In the genomic region with DNA sequence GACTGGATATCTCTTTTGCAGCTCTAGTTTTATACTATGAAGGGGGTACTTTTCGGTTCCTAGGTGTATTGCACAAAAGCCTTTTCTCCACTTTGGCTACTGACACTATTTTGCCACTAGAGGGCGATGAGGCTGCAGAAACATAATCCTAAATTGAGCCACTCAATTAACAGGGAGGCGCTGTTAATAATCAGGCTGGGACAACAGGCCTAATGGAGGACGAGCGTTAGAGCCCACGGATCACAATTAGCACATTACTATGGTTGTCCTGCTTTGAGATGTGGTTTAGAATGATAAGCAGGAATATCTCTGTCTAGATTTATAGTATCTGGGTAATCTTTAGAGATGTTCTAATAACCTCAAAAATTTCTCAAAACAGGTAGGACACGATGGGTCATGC, we compare ENCODE assay signal across 8 cellular contexts.
DNase-seq lines count a peak whose midpoint lies in the region; ATAC-seq, FAIRE-seq and TF ChIP-seq lines count a peak whose summit lies in the region.

No MANE protein-coding gene starts in this region.

- no peak for TF ChIP-seq EP300 in GM12878 (IDR thresholded peaks at IDR 0.05; ENCODE audit: borderline replicate concordance in 1 of 2, control insufficient read depth in 1 of 2, low read depth in 2 of 2, low read length in 2 of 2)

- no TSS peak for BruUV-seq in GM12878 (replicated peaks; lab: Mats Ljungman, UMichigan)

- H3K4me1 ChIP-seq in GM12878 (ENCODE audit: control insufficient read depth, insufficient read depth, low read length) = peaks cover 31% of the 10 kb centered on the region

- FAIRE-seq in GM12878 (lab: Jason Lieb, UNC) = peak; percentile 89

- no peak overlapping the region for H3K9ac ChIP-seq in GM12878 (ENCODE audit: control insufficient read depth, insufficient read depth, low read length)

- peak; percentile 70 for DNase-seq in GM13976 (ENCODE audit: low spot score)
- DNase-seq in NCI-H1417 (lab: John Stamatoyannopoulos, UW) = peak; percentile 69 to 96 (median 82)
- DNase-seq in SW480 (ENCODE audit: low spot score) = peak; percentile 59
- DNase-seq in GM12878 (ENCODE audit: low read depth, low spot score) = peak; percentile 82
- DNase-seq in inferior parietal cortex (ENCODE audit: extremely low spot score) = peak; percentile 73
- DNase-seq in stimulated activated CD4-positive, alpha-beta T cell treated with anti-CD3 and anti-CD28 coated beads, Interleukin-2, amount 100 ng/mL, for 4 hours (ENCODE audit: low read depth) = peak; percentile 40

- in situ Hi-C loops in GM13976 (cut with MboI; ENCODE audit: low sequenced_read_pairs, unreplicated experiment) (loop anchor here (5.0 to 10.0 kb wide), 2 partner anchors 45 to 127 kb away; no protein-coding TSS in a partner anchor), GM12878 (cut with MboI) (loop anchor here (10.0 kb wide), 2 partner anchors 127 to 717 kb away; no protein-coding TSS in a partner anchor)

- RAD21 ChIA-PET in GM12878 (lab: Charles Lee; ENCODE audit: unreplicated experiment) = interaction anchor here (0.6 to 9.1 kb wide), 18 partner anchors 10 to 203 kb away, joined by 3 to 85 read pairs (median 8); partner anchors contain the start of gene PMAIP1

- no peak for TF ChIP-seq POLR2A in GM12878 (IDR thresholded peaks at IDR 0.05; ENCODE audit: low read depth, low read length)

- SMC1A ChIA-PET in GM12878 (lab: Charles Lee; ENCODE audit: uncharacterized antibody, unreplicated experiment) = interaction anchor here (0.7 to 9.7 kb wide), 21 partner anchors 10 to 714 kb away, joined by 3 to 118 read pairs (median 12); partner anchors contain the start of gene PMAIP1

- peak overlapping the region; percentile 79 for H2AFZ ChIP-seq in GM12878 (ENCODE audit: control insufficient read depth, low read depth, low read length)

- peak; percentile 98 for TF ChIP-seq RAD21 in GM12878 (IDR thresholded peaks at IDR 0.05; ENCODE audit: insufficient read depth, low read depth, low read length)

- WGBS in GM12878 (ENCODE audit: insufficient coverage, insufficient replicate concordance, low lambda C conversion rate, missing lambda C conversion rate) = 2% methylated on average over 7 of the region's 7 CpGs

- H3K9me3 ChIP-seq in GM12878 (replicated peaks; ENCODE audit: control insufficient read depth, insufficient read depth, low read length) = no peaks in the 10 kb centered on the region

- no peaks in the 10 kb centered on the region for H4K20me1 ChIP-seq in GM12878 (ENCODE audit: control insufficient read depth, insufficient read depth)

- no peaks in the 10 kb centered on the region for H3K79me2 ChIP-seq in GM12878 (ENCODE audit: control insufficient read depth, insufficient read depth, low read length)

- TF ChIP-seq CTCF in 22Rv1 (IDR thresholded peaks at IDR 0.05) (peak; percentile 92), GM13976 (IDR thresholded peaks at IDR 0.05; ENCODE audit: borderline replicate concordance, control extremely low read depth, extremely low read depth, insufficient read depth, missing control alignments) (peak; percentile 81), GM12878 (IDR thresholded peaks at IDR 0.05 in 2 of 3, conservative IDR thresholded peaks at IDR 0.05 in 1 of 3; ENCODE audit: control insufficient read depth in 2 of 3, extremely low read depth in 1 of 3, insufficient read depth in 1 of 3, low read depth in 3 of 3, low read length in 3 of 3) (peak; percentile 85 to 98 (median 91))

- H3K4me3 ChIP-seq in GM12878 = no peak overlapping the region

- intact Hi-C loops in GM12878 (cut with micrococcal nuclease; ENCODE audit: unreplicated experiment) = loop anchor here (1.0 to 10.0 kb wide), 10 partner anchors 39 to 710 kb away; partner anchors contain the start of gene PMAIP1

- H3K4me2 ChIP-seq in GM12878 (ENCODE audit: control insufficient read depth, insufficient read depth) = 0 out of 2 replicates have a peak overlapping the region, but pooled peaks have one; percentile 12

- POLR2A ChIA-PET in GM12878 (lab: Charles Lee) = interaction anchor here (0.6 to 4.0 kb wide), 5 partner anchors 34 to 158 kb away, joined by 3 to 24 read pairs (median 6); partner anchors contain the start of gene PMAIP1

- H3K27me3 ChIP-seq in GM12878 (replicated peaks in 1 of 2; ENCODE audit: control insufficient read depth in 2 of 2, insufficient read depth in 2 of 2, low read length in 1 of 2) = no peaks in the 10 kb centered on the region

- ATAC-seq in HG02759 (IDR thresholded peaks at IDR 0.05; ENCODE audit: unreplicated experiment) (peak; percentile 48), GM12878 (peak; percentile 72)

- H3K27ac ChIP-seq in 22Rv1 (no peak overlapping the region), GM12878 (ENCODE audit: control insufficient read depth, insufficient read depth) (no peak overlapping the region)

- no peaks in the 10 kb centered on the region for H3K36me3 ChIP-seq in GM12878 (ENCODE audit: control insufficient read depth in 2 of 2, insufficient read depth in 2 of 2, low read length in 1 of 2)

- CTCF ChIA-PET in GM12878 (lab: Yijun Ruan, JAX) = interaction anchor here (0.7 to 8.1 kb wide), 22 partner anchors 10 to 290 kb away, joined by 3 to 235 read pairs (median 6); no protein-coding TSS in a partner anchor

TF ChIP-seq in GM12878, 131 proteins besides CTCF, POLR2A, EP300 and RAD21 (continues in another document):
- TF ChIP-seq FOXM1 (IDR thresholded peaks at IDR 0.05; ENCODE audit: low read depth, low read length) = 0 out of 2 replicates have a peak, but pooled peaks have one; percentile 73
- peak; percentile 85; the same call in 1 of the 2 replicates for TF ChIP-seq SMARCA5 (IDR thresholded peaks at IDR 0.05)
- TF ChIP-seq BCL11A (IDR thresholded peaks at IDR 0.05; ENCODE audit: low read depth, low read length) = 0 out of 2 replicates have a peak, but pooled peaks have one; percentile 9
- TF ChIP-seq MTA2 (IDR thresholded peaks at IDR 0.05; ENCODE audit: low read depth) = peak; percentile 51
- no peak for TF ChIP-seq ZNF274 (IDR thresholded peaks at IDR 0.05; ENCODE audit: insufficient read depth, insufficient read length)
- 0 out of 2 replicates have a peak, but pooled peaks have one; percentile 15 for TF ChIP-seq ZNF24 (IDR thresholded peaks at IDR 0.05)
- TF ChIP-seq NR2C2 (IDR thresholded peaks at IDR 0.05; ENCODE audit: borderline replicate concordance, control insufficient read depth, insufficient read length, low read depth) = no peak
- no peak for TF ChIP-seq SIN3A (IDR thresholded peaks at IDR 0.05; ENCODE audit: low read depth, low read length)
- TF ChIP-seq YY1 (IDR thresholded peaks at IDR 0.05; ENCODE audit: low read depth, low read length) = peak; percentile 85
- TF ChIP-seq LARP7 (IDR thresholded peaks at IDR 0.05) = no peak
- TF ChIP-seq POLR2AphosphoS5 (IDR thresholded peaks at IDR 0.05; ENCODE audit: low read length) = no peak
- TF ChIP-seq PKNOX1 (IDR thresholded peaks at IDR 0.05) = no peak
- no peak for TF ChIP-seq ZZZ3 (IDR thresholded peaks at IDR 0.05; ENCODE audit: control insufficient read depth, insufficient read length, low read depth)
- no peak for TF ChIP-seq NRF1 (conservative IDR thresholded peaks at IDR 0.05; ENCODE audit: low read depth, low read length)
- TF ChIP-seq IKZF1 (conservative IDR thresholded peaks at IDR 0.05) = peak; percentile 60
- peak; percentile 92 for TF ChIP-seq SMC3 (IDR thresholded peaks at IDR 0.05; ENCODE audit: borderline replicate concordance, low read length)
- TF ChIP-seq ZBED1 (IDR thresholded peaks at IDR 0.05; ENCODE audit: borderline replicate concordance) = no peak
- peak; percentile 45; the same call in 1 of the 2 replicates for TF ChIP-seq RB1 (IDR thresholded peaks at IDR 0.05; ENCODE audit: borderline replicate concordance)
- TF ChIP-seq POU2F2 (IDR thresholded peaks at IDR 0.05; ENCODE audit: borderline replicate concordance, low read depth, low read length) = peak; percentile 51; the same call in 1 of the 3 replicates
- TF ChIP-seq IKZF2 (IDR thresholded peaks at IDR 0.05) = peak; percentile 40 to 56; a peak in 2 of 4 replicates
- 0 out of 2 replicates have a peak, but pooled peaks have one; percentile 30 for TF ChIP-seq MEF2A (IDR thresholded peaks at IDR 0.05; ENCODE audit: insufficient read depth, low read depth, low read length)
- peak; percentile 21; the same call in 1 of the 2 replicates for TF ChIP-seq CREM (IDR thresholded peaks at IDR 0.05; ENCODE audit: low read depth)
- peak; percentile 36; the same call in 1 of the 2 replicates for TF ChIP-seq RUNX3 (IDR thresholded peaks at IDR 0.05; ENCODE audit: low read length)
